2 cellular contexts compared by ENCODE assay signal in the genomic region with DNA sequence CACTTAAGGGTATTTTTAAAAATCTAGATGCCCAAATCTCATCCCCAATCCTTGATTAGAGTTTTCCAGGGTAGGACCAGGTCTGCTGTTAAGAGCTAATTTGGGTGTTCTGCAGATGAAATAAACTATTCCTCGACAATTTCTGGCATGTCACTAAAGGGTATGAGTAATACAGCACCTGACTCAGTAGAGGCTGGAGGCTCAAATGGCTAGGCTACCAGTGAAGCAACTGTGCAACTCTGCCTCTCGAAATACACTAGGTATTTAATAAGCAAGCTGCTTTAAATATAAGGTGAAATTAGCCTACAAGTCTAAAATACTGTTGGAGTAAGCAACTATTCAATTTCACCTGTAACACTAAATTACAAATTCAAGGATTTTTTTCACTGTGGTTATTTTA.
A peak's percentile ranks its signal among the peaks of the same experiment; 100 is the strongest.
TF ChIP-seq lines count a peak whose summit lies in the region.

No MANE protein-coding gene starts in this region.

TF ChIP-seq in IMR-90, 13 proteins besides CTCF, POLR2A, EP300 and RAD21:
- TF ChIP-seq, protein P1, sequence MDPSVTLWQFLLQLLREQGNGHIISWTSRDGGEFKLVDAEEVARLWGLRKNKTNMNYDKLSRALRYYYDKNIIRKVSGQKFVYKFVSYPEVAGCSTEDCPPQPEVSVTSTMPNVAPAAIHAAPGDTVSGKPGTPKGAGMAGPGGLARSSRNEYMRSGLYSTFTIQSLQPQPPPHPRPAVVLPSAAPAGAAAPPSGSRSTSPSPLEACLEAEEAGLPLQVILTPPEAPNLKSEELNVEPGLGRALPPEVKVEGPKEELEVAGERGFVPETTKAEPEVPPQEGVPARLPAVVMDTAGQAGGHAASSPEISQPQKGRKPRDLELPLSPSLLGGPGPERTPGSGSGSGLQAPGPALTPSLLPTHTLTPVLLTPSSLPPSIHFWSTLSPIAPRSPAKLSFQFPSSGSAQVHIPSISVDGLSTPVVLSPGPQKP (IDR thresholded peaks at IDR 0.05; ENCODE audit: borderline replicate concordance, low read depth, low read length) = no peak
- no peak for TF ChIP-seq FOS (IDR thresholded peaks at IDR 0.05; ENCODE audit: low read depth, low read length)
- peak; percentile 60; the same call in 1 of the 2 replicates for TF ChIP-seq CEBPB (IDR thresholded peaks at IDR 0.05; ENCODE audit: low read depth, low read length)
- TF ChIP-seq, protein P2, sequence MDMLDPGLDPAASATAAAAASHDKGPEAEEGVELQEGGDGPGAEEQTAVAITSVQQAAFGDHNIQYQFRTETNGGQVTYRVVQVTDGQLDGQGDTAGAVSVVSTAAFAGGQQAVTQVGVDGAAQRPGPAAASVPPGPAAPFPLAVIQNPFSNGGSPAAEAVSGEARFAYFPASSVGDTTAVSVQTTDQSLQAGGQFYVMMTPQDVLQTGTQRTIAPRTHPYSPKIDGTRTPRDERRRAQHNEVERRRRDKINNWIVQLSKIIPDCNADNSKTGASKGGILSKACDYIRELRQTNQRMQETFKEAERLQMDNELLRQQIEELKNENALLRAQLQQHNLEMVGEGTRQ (IDR thresholded peaks at IDR 0.05; ENCODE audit: low read depth, low read length) = peak; percentile 47; the same call in 1 of the 2 replicates

TF ChIP-seq in K562, 482 proteins besides CTCF, POLR2A, EP300 and RAD21:
- TF ChIP-seq, protein P3, sequence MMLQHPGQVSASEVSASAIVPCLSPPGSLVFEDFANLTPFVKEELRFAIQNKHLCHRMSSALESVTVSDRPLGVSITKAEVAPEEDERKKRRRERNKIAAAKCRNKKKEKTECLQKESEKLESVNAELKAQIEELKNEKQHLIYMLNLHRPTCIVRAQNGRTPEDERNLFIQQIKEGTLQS (IDR thresholded peaks at IDR 0.05) = 0 out of 2 replicates have a peak, but pooled peaks have one; percentile 25
- TF ChIP-seq, protein P3 (CRISPR knock-in tag; conservative IDR thresholded peaks at IDR 0.05) = no peak
- peak; percentile 54 for TF ChIP-seq FOSL1 (tag; conservative IDR thresholded peaks at IDR 0.05)
- TF ChIP-seq RBFOX2 (IDR thresholded peaks at IDR 0.05; ENCODE audit: low read depth, low read length) = no peak
- TF ChIP-seq, protein P4, sequence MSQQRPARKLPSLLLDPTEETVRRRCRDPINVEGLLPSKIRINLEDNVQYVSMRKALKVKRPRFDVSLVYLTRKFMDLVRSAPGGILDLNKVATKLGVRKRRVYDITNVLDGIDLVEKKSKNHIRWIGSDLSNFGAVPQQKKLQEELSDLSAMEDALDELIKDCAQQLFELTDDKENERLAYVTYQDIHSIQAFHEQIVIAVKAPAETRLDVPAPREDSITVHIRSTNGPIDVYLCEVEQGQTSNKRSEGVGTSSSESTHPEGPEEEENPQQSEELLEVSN (IDR thresholded peaks at IDR 0.05; ENCODE audit: borderline replicate concordance in 1 of 2, extremely low read depth in 1 of 2, insufficient read depth in 1 of 2, insufficient read length in 1 of 2, low read depth in 1 of 2, low read length in 1 of 2, poor library complexity in 1 of 2, severe bottlenecking in 1 of 2) = no peak
